9 cellular contexts compared by ENCODE assay signal in genomic region chr2:238097988-238098853, GRCh38. TPM values are rescaled to one million over a fixed set of nuclear protein-coding genes. Genes with fewer than 3 reads are reported as not detected.
DNase-seq lines count a peak whose midpoint lies in the region; ATAC-seq and TF ChIP-seq lines count a peak whose summit lies in the region.
"Had no signal": no experiment of that assay in that cellular context is flagged by ENCODE, and none has a peak within 500 bp of the region (broad histone marks: within the 10 kb centered on the region; RNA-seq: fewer than 3 reads in every experiment).

No MANE protein-coding gene starts in this region.

- H3K9me3 ChIP-seq in right cardiac atrium (ENCODE audit: control insufficient read depth, low read length) = no peaks in the 10 kb centered on the region
- no peaks in the 10 kb centered on the region for H3K9me3 ChIP-seq in stomach

- H3K27ac ChIP-seq in right cardiac atrium (ENCODE audit: low read length) = no peak overlapping the region
- H3K27ac ChIP-seq in stomach = peak overlapping the region in 4 of 5 donors; percentile 8 to 64 (median 18)

- TF ChIP-seq POLR2A in stomach (IDR thresholded peaks at IDR 0.05) = no peak

- 70% methylated on average over 37 of the region's 37 CpGs for WGBS in right cardiac atrium
- 56 to 80% (median 68%) methylated on average over 19 to 37 of the region's 37 CpGs for WGBS in stomach, 5 donors

- peak; percentile 70 for ATAC-seq in GM21367 (IDR thresholded peaks at IDR 0.05; ENCODE audit: unreplicated experiment)
- peak; percentile 91 to 94 for ATAC-seq in right cardiac atrium

- H3K27me3 ChIP-seq in right cardiac atrium (ENCODE audit: control insufficient read depth, insufficient read depth) = no peaks in the 10 kb centered on the region
- no peaks in the 10 kb centered on the region for H3K27me3 ChIP-seq in stomach

- TF ChIP-seq CTCF in stomach (IDR thresholded peaks at IDR 0.05) = no peak

- H3K4me1 ChIP-seq in right cardiac atrium (ENCODE audit: control insufficient read depth, insufficient read depth, low read length) = no peaks in the 10 kb centered on the region
- peaks cover 0 to 19% (median 2%) of the 10 kb centered on the region in 4 donors for H3K4me1 ChIP-seq in stomach

- H3K4me3 ChIP-seq in right cardiac atrium (ENCODE audit: low read length) (no peak overlapping the region), stomach (no peak overlapping the region)

- peaks cover 0 to 6% (median 2%) of the 10 kb centered on the region in 4 donors for H3K36me3 ChIP-seq in stomach

- intact Hi-C loops in right cardiac atrium (cut with DNase I) = no loop called here
- intact Hi-C loops in stomach (cut with DNase I; ENCODE audit: low total_unique reads) = no loop called here

- peak; percentile 25 for DNase-seq in NCI-H2171 treated with DMSO at 0.1 percent for 48 hours (lab: John Stamatoyannopoulos, UW)
- DNase-seq in NCI-H2171 (lab: John Stamatoyannopoulos, UW) = no peak
- DNase-seq in LHCN-M2 (ENCODE audit: low read depth) = peak; percentile 61
- peak; percentile 52 for DNase-seq in activated CD8-positive, alpha-beta memory T cell treated with anti-CD3 and anti-CD28 coated beads for 24 hours
- DNase-seq in right cardiac atrium = peak; percentile 78 to 88 (median 81)
- DNase-seq in stomach = peak; percentile 69
- no peak for DNase-seq in Ammon's horn (ENCODE audit: low spot score)
- DNase-seq: CD4-positive, CD25-positive, alpha-beta regulatory T cell had no signal

- TF ChIP-seq EP300 in stomach (IDR thresholded peaks at IDR 0.05) = no peak

RNA-seq across cellular contexts. Expression of gene ESPNL, which starts 1.9 kb away (rescaled TPM):
- 9.7 and 14.2 TPM in 2 replicates for total RNA-seq in LHCN-M2 (2014; rRNA removed)
- polyA plus RNA-seq in LHCN-M2 (2012) = 4.4 TPM
- under 1 TPM; 0.29 to 0.60 (median 0.56) TPM for total RNA-seq in right cardiac atrium
- polyA plus RNA-seq in right cardiac atrium = 0.79 TPM
- total RNA-seq in stomach = 1 to 10 TPM in 1 of 5 donors, under 1 TPM in 1, not detected in 3; 0.73 to 1.3 TPM
- polyA plus RNA-seq in stomach = under 1 TPM; 0.05 to 0.31 (median 0.25) TPM
- total RNA-seq: CD4-positive, CD25-positive, alpha-beta regulatory T cell had no signal
- polyA plus RNA-seq: CD4-positive, CD25-positive, alpha-beta regulatory T cell had no signal

RNA-seq across cellular contexts. Expression of gene SCLY, which starts 37.4 kb away (rescaled TPM):
- total RNA-seq in LHCN-M2 (2014; rRNA removed) = 24.0 and 24.4 TPM in 2 replicates
- 18.3 TPM for polyA plus RNA-seq in LHCN-M2 (2012)
- 10 to 100 TPM in 3 of 4 donors, 1 to 10 TPM in 1; 9.4 to 14.2 (median 11.7) TPM for total RNA-seq in right cardiac atrium
- polyA plus RNA-seq in right cardiac atrium = 8.2 TPM
- total RNA-seq in stomach = 10 to 100 TPM in 4 of 5 donors, 1 to 10 TPM in 1; 7.2 to 12.8 (median 12.1) TPM
- 10 to 100 TPM in 1 of 3 donors, 1 to 10 TPM in 2; 5.4 to 11.3 (median 9.9) TPM for polyA plus RNA-seq in stomach

RNA-seq across cellular contexts. Expression of gene KLHL30, which starts 40.2 kb away (rescaled TPM):
- 0.96 and 2.1 TPM in 2 replicates for total RNA-seq in LHCN-M2 (2014; rRNA removed)
- polyA plus RNA-seq in LHCN-M2 (2012) = 8.0 TPM
- total RNA-seq in right cardiac atrium = 10 to 100 TPM; 16.9 to 34.4 (median 23.8) TPM
- 15.9 TPM for polyA plus RNA-seq in right cardiac atrium
- total RNA-seq in stomach = 1 to 10 TPM in 2 of 5 donors, under 1 TPM in 1, not detected in 2; 0.29 to 1.7 (median 1.3) TPM
- polyA plus RNA-seq in stomach = under 1 TPM; 0.06 to 0.46 (median 0.15) TPM
- total RNA-seq: CD4-positive, CD25-positive, alpha-beta regulatory T cell had no signal
- polyA plus RNA-seq: CD4-positive, CD25-positive, alpha-beta regulatory T cell had no signal

Comparison
In these comparisons a context has a peak if more than half of its experiments do, and no peak if none do; other contexts are left out.
1. DNase-seq: peak in NCI-H2171 treated with DMSO at 0.1 percent for 48 hours (single experiment), LHCN-M2 (single experiment), activated CD8-positive, alpha-beta memory T cell treated with anti-CD3 and anti-CD28 coated beads for 24 hours (single experiment), right cardiac atrium (3 of 3) and stomach (single experiment); none in NCI-H2171 (single experiment) and Ammon's horn (single experiment).